In the genomic region with DNA sequence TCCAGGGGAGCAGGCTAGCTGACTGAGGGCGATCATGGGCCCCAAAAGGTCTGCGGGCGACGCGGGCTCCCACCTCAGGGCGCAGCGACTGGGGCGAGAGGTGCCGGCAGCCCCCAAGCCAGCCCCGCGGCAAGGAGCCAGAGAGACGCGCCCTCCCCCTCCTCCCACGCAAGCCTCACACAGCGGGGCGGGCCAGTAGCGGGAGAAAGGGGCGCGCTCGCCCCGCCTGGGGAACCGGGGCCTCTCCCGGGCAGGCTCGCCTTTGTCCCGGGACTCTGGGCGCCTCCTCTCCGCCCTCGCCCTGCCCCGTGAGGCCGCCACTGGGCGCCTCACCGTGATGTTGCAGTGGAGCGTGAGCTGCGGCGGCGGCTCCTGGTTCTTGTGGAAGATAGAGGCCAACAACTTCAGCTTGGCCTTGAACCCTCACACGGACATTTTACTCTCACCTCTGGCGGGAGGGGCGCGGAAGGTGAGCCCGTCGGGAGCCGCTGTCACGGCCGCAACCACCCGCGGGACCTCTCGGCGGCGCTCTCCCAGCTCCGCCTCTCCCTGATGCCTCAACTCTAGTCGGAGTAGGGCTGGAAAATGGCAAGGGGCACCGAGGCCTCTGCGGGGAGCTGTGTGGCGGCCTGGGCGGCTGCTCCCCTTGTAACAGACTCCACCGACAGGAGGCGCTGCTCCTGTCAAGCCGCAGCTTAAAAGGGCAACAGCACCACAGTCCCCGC, we compare ENCODE assay signal across 8 cellular contexts.
DNase-seq lines count a peak whose midpoint lies in the region; ATAC-seq and TF ChIP-seq lines count a peak whose summit lies in the region.
"Not testable (repeated sequence)": the region's sequence is repeated elsewhere in the genome, so short reads cannot be mapped to it uniquely, and the experiment has no call there.

No MANE protein-coding gene starts in this region.

- WGBS in GM23248 (ENCODE audit: low coverage in 1 of 2, low lambda C conversion rate in 2 of 2, missing lambda C conversion rate in 2 of 2), 2 experiments: 0% methylated on average over 3 to 21 of the region's 60 CpGs

- not testable (repeated sequence) for H3K27me3 Mint-ChIP-seq in activated T-cell treated with anti-CD3 and anti-CD28 coated beads, Interleukin-2, amount 50 U/mL, for 72 hours (ENCODE audit: low read depth); osteocyte (ENCODE audit: unreplicated experiment)

- not testable (repeated sequence) for H3K36me3 Mint-ChIP-seq in activated T-cell treated with anti-CD3 and anti-CD28 coated beads, Interleukin-2, amount 50 U/mL, for 72 hours (ENCODE audit: insufficient read depth in 2 of 2); osteocyte (ENCODE audit: unreplicated experiment)

- H3K27ac ChIP-seq in GM23248 (peak overlapping the region; percentile 64; the same call in 1 of the 2 replicates), right atrium auricular region (peak overlapping the region in 1 of 2 donors; percentile 43), uterus (peak overlapping the region in 1 of 2 donors; percentile 87)

- H3F3A ChIP-seq in GM23248 (ENCODE audit: insufficient read depth): not testable (repeated sequence)

- H3K27me3 ChIP-seq in GM23248 (replicated peaks; ENCODE audit: insufficient read depth); right atrium auricular region; uterus: not testable (repeated sequence)

- not testable (repeated sequence) for H3K27ac Mint-ChIP-seq in activated T-cell treated with anti-CD3 and anti-CD28 coated beads, Interleukin-2, amount 50 U/mL, for 72 hours; osteocyte (ENCODE audit: unreplicated experiment)

- in situ Hi-C loops in GM23248 (cut with MboI): not testable (repeated sequence)

- not testable (repeated sequence) for H3K9me3 ChIP-seq in GM23248 (ENCODE audit: low read depth); right atrium auricular region; uterus

- H3K9ac ChIP-seq in GM23248: peak overlapping the region; percentile 79

- H3K4me1 Mint-ChIP-seq in activated T-cell treated with anti-CD3 and anti-CD28 coated beads, Interleukin-2, amount 50 U/mL, for 72 hours (ENCODE audit: low read depth); osteocyte (ENCODE audit: unreplicated experiment): not testable (repeated sequence)

- peak in 1 of 2 donors; percentile 27 for TF ChIP-seq POLR2A in uterus (IDR thresholded peaks at IDR 0.05)

- not testable (repeated sequence) for TF ChIP-seq CTCF in choroid plexus epithelial cell (conservative IDR thresholded peaks at IDR 0.05; ENCODE audit: low read depth, low read length); right atrium auricular region (IDR thresholded peaks at IDR 0.05); osteocyte (IDR thresholded peaks at IDR 0.05); uterus (IDR thresholded peaks at IDR 0.05)

- not testable (repeated sequence) for H3K36me3 ChIP-seq in GM23248 (ENCODE audit: low read depth); right atrium auricular region; uterus

- H3K4me3 ChIP-seq in GM23248 (peak overlapping the region; percentile 66), choroid plexus epithelial cell (ENCODE audit: low read depth, low read length) (peak overlapping the region; percentile 48), right atrium auricular region (peak overlapping the region; percentile 26 to 49), uterus (peak overlapping the region in 1 of 2 donors; percentile 44)

- DNase-seq in GM23248; choroid plexus epithelial cell (ENCODE audit: low read depth): not testable (repeated sequence)
- peak; percentile 27 for DNase-seq in activated CD4-positive, alpha-beta T cell treated with anti-CD3 and anti-CD28 coated beads for 1 hour
- peak; percentile 42 to 51 for DNase-seq in activated T-cell treated with anti-CD3 and anti-CD28 coated beads, Interleukin-2, amount 50 U/mL, for 72 hours
- peak; percentile 57 for DNase-seq in right atrium auricular region (ENCODE audit: low spot score)
- peak; percentile 27 for DNase-seq in osteocyte (ENCODE audit: extremely low spot score, unreplicated experiment)
- DNase-seq in stimulated activated CD4-positive, alpha-beta T cell treated with anti-CD3 and anti-CD28 coated beads, TNF-alpha, amount 100 ng/mL, for 1 hour (ENCODE audit: low read depth in 3 of 3, low spot score in 1 of 3): peak in 2 of 3 donors; percentile 0 to 17
- peak; percentile 55 to 73 for DNase-seq in uterus

- not testable (repeated sequence) for H3K4me1 ChIP-seq in GM23248 (ENCODE audit: insufficient read depth); right atrium auricular region; uterus

- H3K4me2 ChIP-seq in GM23248 (ENCODE audit: unreplicated experiment): not testable (repeated sequence)

- not testable (repeated sequence) for H4K20me1 ChIP-seq in GM23248 (ENCODE audit: insufficient read depth)

- H3K79me2 ChIP-seq in GM23248 (ENCODE audit: insufficient read depth): not testable (repeated sequence)

- ATAC-seq in activated T-cell treated with anti-CD3 and anti-CD28 coated beads, Interleukin-2, amount 50 U/mL, for 72 hours (replicated peaks in 1 of 2): not testable (repeated sequence)

- not testable (repeated sequence) for H3K9me2 ChIP-seq in GM23248 (ENCODE audit: insufficient read depth)

- peak overlapping the region in 1 of 2 donors; percentile 39 for H3K4me3 Mint-ChIP-seq in activated T-cell treated with anti-CD3 and anti-CD28 coated beads, Interleukin-2, amount 50 U/mL, for 72 hours
- not testable (repeated sequence) for H3K4me3 Mint-ChIP-seq in osteocyte (ENCODE audit: unreplicated experiment)

- not testable (repeated sequence) for H3K9me3 Mint-ChIP-seq in activated T-cell treated with anti-CD3 and anti-CD28 coated beads, Interleukin-2, amount 50 U/mL, for 72 hours; osteocyte (ENCODE audit: unreplicated experiment)

- intact Hi-C loops in uterus (cut with DNase I; ENCODE audit: low total_unique reads): not testable (repeated sequence)

- not testable (repeated sequence) for H2AFZ ChIP-seq in GM23248
